ENCODE assay signal across 19 cellular contexts in the genomic region with DNA sequence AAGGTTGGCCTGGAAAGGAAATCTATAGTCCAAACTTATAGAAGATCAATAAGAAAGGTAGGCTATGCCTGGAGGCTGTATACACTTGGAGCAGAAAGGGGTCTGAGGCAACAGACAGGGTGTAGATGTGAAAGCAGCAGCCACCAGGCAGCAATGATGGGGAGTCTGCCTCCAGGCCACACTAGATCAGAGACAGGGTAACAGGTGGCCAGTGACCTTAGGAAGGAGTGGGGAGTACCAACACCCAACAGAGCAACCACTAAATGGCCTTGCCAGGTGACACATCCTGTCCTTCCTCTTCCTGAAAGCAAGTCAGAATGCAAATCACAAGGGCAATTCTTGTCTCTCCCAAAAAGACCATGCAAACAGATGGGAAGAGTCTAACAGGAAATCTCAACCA. TPM values are rescaled to one million over a fixed set of nuclear protein-coding genes. Genes with fewer than 3 reads are reported as not detected.
DNase-seq lines count a peak whose midpoint lies in the region; ATAC-seq and TF ChIP-seq lines count a peak whose summit lies in the region.
"Had no signal": no experiment of that assay in that cellular context is flagged by ENCODE, and none has a peak within 500 bp of the region (broad histone marks: within the 10 kb centered on the region; RNA-seq: fewer than 3 reads in every experiment).

No MANE protein-coding gene starts in this region.

- H3F3A ChIP-seq in Loucy (ENCODE audit: low read depth), result 0 out of 2 replicates have a peak, but pooled peaks cover 2% of the 10 kb centered on the region

- H4K20me1 ChIP-seq in BLaER1 treated with 17β-estradiol and CSF1 and Interleukin-3, amounts not matched to agents 10 nM and 100 nM, result no peaks in the 10 kb centered on the region
- H4K20me1 ChIP-seq in Loucy (ENCODE audit: insufficient read depth, low read length, poor library complexity, severe bottlenecking) (no peaks in the 10 kb centered on the region), fibroblast of lung (ENCODE audit: control insufficient read depth, extremely low read depth, insufficient read depth, low read length) (no peaks in the 10 kb centered on the region)

- H4K8ac ChIP-seq in neuronal stem cell (ENCODE audit: low read depth, low read length), result no peak overlapping the region

- H2AK5ac ChIP-seq in neuronal stem cell (ENCODE audit: low read depth, low read length), result no peak overlapping the region

- DNase-seq in fibroblast of lung (ENCODE audit: low read depth in 2 of 2) (no peak), neuronal stem cell (ENCODE audit: low spot score) (no peak), NCI-H226 (no peak), NCI-H82 treated with DMSO at 0.1 percent for 48 hours (lab: John Stamatoyannopoulos, UW; ENCODE audit: unreplicated experiment) (no peak)
- DNase-seq: 8988T; C1 segment of cervical spinal cord; CD4-positive, CD25-positive, alpha-beta regulatory T cell; CD8-positive, alpha-beta memory T cell; COR-L47; DMS 273 treated with DMSO at 0.1 percent for 48 hours; DMS53; HCEC 1CT had no signal

- H2AFZ ChIP-seq in Loucy (ENCODE audit: low read length) (no peak overlapping the region), fibroblast of lung (ENCODE audit: low read length) (no peak overlapping the region), neuronal stem cell (ENCODE audit: low read length) (no peak overlapping the region)
- H2AFZ ChIP-seq: GM23338 had no signal

- no peak overlapping the region for H2BK12ac ChIP-seq in neuronal stem cell (ENCODE audit: low read length)

- no peaks in the 10 kb centered on the region for H3K9me2 ChIP-seq in Loucy (replicated peaks; ENCODE audit: low read depth, low read length)

- H4K91ac ChIP-seq in neuronal stem cell (ENCODE audit: low read depth, low read length, poor library complexity), result peak overlapping the region; percentile 1

- H3K79me2 ChIP-seq in Loucy (ENCODE audit: insufficient read depth, low read length) (no peaks in the 10 kb centered on the region), fibroblast of lung (ENCODE audit: control insufficient read depth, insufficient read depth, low read length) (no peaks in the 10 kb centered on the region)

- H2BK15ac ChIP-seq in neuronal stem cell (ENCODE audit: low read length), result no peak overlapping the region

- ATAC-seq in GM19324 (IDR thresholded peaks at IDR 0.05; ENCODE audit: low FRiP score, unreplicated experiment) (no peak), GM19023 (IDR thresholded peaks at IDR 0.05; ENCODE audit: unreplicated experiment) (no peak)
- ATAC-seq: GM12878, GM23338, K562 had no signal

- peaks cover 0 to 23% (median 10%) of the 10 kb centered on the region in 11 experiments; a peak in 13 of 22 replicates for H3K9me3 ChIP-seq in BLaER1 treated with 17β-estradiol and CSF1 and Interleukin-3, amounts not matched to agents 10 nM and 100 nM (replicated peaks in 1 of 11)
- H3K9me3 ChIP-seq in Loucy (ENCODE audit: insufficient read depth, low read depth, low read length), result no peaks in the 10 kb centered on the region
- H3K9me3 ChIP-seq in fibroblast of lung (ENCODE audit: control insufficient read depth, insufficient read depth, low read depth, low read length), result no peaks in the 10 kb centered on the region
- H3K9me3 ChIP-seq in neuronal stem cell (replicated peaks in 1 of 2; ENCODE audit: control insufficient read depth in 2 of 2, insufficient read depth in 1 of 2, low read depth in 1 of 2, low read length in 2 of 2), result no peaks in the 10 kb centered on the region

- H3K4me3 ChIP-seq in BLaER1 treated with 17β-estradiol and CSF1 and Interleukin-3, amounts not matched to agents 10 nM and 100 nM, result no peak overlapping the region
- H3K4me3 ChIP-seq in Loucy (ENCODE audit: low read length, poor library complexity, severe bottlenecking) (no peak overlapping the region), fibroblast of lung (replicated peaks in 1 of 4; ENCODE audit: control extremely low read depth in 1 of 4, insufficient read depth in 1 of 4, low read depth in 3 of 4, low read length in 4 of 4) (no peak overlapping the region), neuronal stem cell (ENCODE audit: low read length in 2 of 2) (peak overlapping the region in 1 of 2 donors; percentile 44)
- H3K4me3 ChIP-seq: GM12878, GM23338, K562 had no signal

- H3K27me3 ChIP-seq in BLaER1 treated with 17β-estradiol and CSF1 and Interleukin-3, amounts not matched to agents 10 nM and 100 nM, result no peaks in the 10 kb centered on the region
- no peaks in the 10 kb centered on the region for H3K27me3 ChIP-seq in Loucy (ENCODE audit: insufficient read depth, low read length, poor library complexity, severe bottlenecking)
- no peaks in the 10 kb centered on the region for H3K27me3 ChIP-seq in fibroblast of lung (ENCODE audit: control insufficient read depth, insufficient read depth, low read length)
- no peaks in the 10 kb centered on the region for H3K27me3 ChIP-seq in neuronal stem cell (ENCODE audit: control insufficient read depth in 3 of 3, insufficient read depth in 3 of 3, low read depth in 1 of 3, low read length in 3 of 3)

- no peak for TF ChIP-seq CTCF in Loucy (conservative IDR thresholded peaks at IDR 0.05; ENCODE audit: low read length)
- TF ChIP-seq CTCF in fibroblast of lung (conservative IDR thresholded peaks at IDR 0.05 in 1 of 2, IDR thresholded peaks at IDR 0.05 in 1 of 2; ENCODE audit: low read depth in 1 of 2, low read length in 2 of 2), result no peak

- no peaks in the 10 kb centered on the region for H3K36me3 ChIP-seq in BLaER1 treated with 17β-estradiol and CSF1 and Interleukin-3, amounts not matched to agents 10 nM and 100 nM
- no peaks in the 10 kb centered on the region for H3K36me3 ChIP-seq in Loucy (ENCODE audit: insufficient read depth, low read length)
- no peaks in the 10 kb centered on the region for H3K36me3 ChIP-seq in fibroblast of lung (ENCODE audit: control insufficient read depth, insufficient read depth, low read length)
- H3K36me3 ChIP-seq in neuronal stem cell (replicated peaks in 1 of 2; ENCODE audit: control insufficient read depth in 2 of 2, insufficient read depth in 2 of 2, low read length in 2 of 2), result no peaks in the 10 kb centered on the region

- no peaks in the 10 kb centered on the region for H3K79me1 ChIP-seq in neuronal stem cell (ENCODE audit: low read depth, low read length)

- H3K4me2 ChIP-seq in BLaER1 treated with 17β-estradiol and CSF1 and Interleukin-3, amounts not matched to agents 10 nM and 100 nM, result peak overlapping the region; percentile 0 to 79 (median 68); a peak in 19 of 22 replicates
- peak overlapping the region; percentile 27 for H3K4me2 ChIP-seq in Loucy (ENCODE audit: low read depth, low read length, poor library complexity, severe bottlenecking)
- no peak overlapping the region for H3K4me2 ChIP-seq in fibroblast of lung (ENCODE audit: extremely low read depth, insufficient read depth, low read length)
- H3K4me2 ChIP-seq in neuronal stem cell (ENCODE audit: insufficient read depth, low read length, poor library complexity, severe bottlenecking), result no peak overlapping the region
- H3K4me2 ChIP-seq: GM23338 had no signal

- no peak overlapping the region for H2BK5ac ChIP-seq in neuronal stem cell (ENCODE audit: low read length)

- H3K4me1 ChIP-seq in BLaER1 treated with 17β-estradiol and CSF1 and Interleukin-3, amounts not matched to agents 10 nM and 100 nM, result peaks cover 4 to 16% (median 10%) of the 10 kb centered on the region in 10 experiments; a peak in 16 of 20 replicates
- H3K4me1 ChIP-seq in Loucy (ENCODE audit: insufficient read depth, low read length, poor library complexity, severe bottlenecking) (peaks cover 10% of the 10 kb centered on the region), fibroblast of lung (ENCODE audit: control insufficient read depth, extremely low read depth, insufficient read depth, low read length) (peaks cover 34% of the 10 kb centered on the region), neuronal stem cell (ENCODE audit: control insufficient read depth in 2 of 2, insufficient read depth in 1 of 2, low read depth in 1 of 2, low read length in 2 of 2) (peaks cover 14 to 25% of the 10 kb centered on the region in 2 donors)

- H3K4ac ChIP-seq in neuronal stem cell (ENCODE audit: low read length), result no peak overlapping the region

- H3K9ac ChIP-seq in BLaER1 treated with 17β-estradiol and CSF1 and Interleukin-3, amounts not matched to agents 10 nM and 100 nM, result no peak overlapping the region
- H3K9ac ChIP-seq in Loucy (ENCODE audit: low read depth, low read length, poor library complexity, severe bottlenecking) (no peak overlapping the region), fibroblast of lung (ENCODE audit: insufficient read depth, low read length) (no peak overlapping the region), neuronal stem cell (ENCODE audit: low read depth, low read length, poor library complexity) (no peak overlapping the region)

- no peak overlapping the region for H3K23ac ChIP-seq in neuronal stem cell (ENCODE audit: low read depth, low read length, poor library complexity)

- H2BK120ac ChIP-seq in neuronal stem cell (ENCODE audit: low read depth, low read length), result no peak overlapping the region

- H3K18ac ChIP-seq in neuronal stem cell (ENCODE audit: low read length), result peak overlapping the region; percentile 19

- no peak overlapping the region for H3K14ac ChIP-seq in neuronal stem cell (ENCODE audit: low read length)

- H3K27ac ChIP-seq in BLaER1 treated with 17β-estradiol and CSF1 and Interleukin-3, amounts not matched to agents 10 nM and 100 nM, result no peak overlapping the region
- H3K27ac ChIP-seq in fibroblast of lung (ENCODE audit: insufficient read depth, low read length) (peak overlapping the region; percentile 50), neuronal stem cell (replicated peaks; ENCODE audit: low read length) (no peak overlapping the region)

RNA-seq across cellular contexts. Expression of gene NID2, which starts 46.4 kb away (rescaled TPM):
- 93.7 and 181 TPM in 2 replicates for total RNA-seq in fibroblast of lung
- polyA plus RNA-seq in fibroblast of lung, result 394 and 2,513 TPM in 2 replicates
- polyA plus RNA-seq in fibroblast of lung (2012), result 225 and 1,654 TPM in 2 replicates
- polyA minus RNA-seq in fibroblast of lung (ENCODE audit: low replicate concordance), result 553 and 3,045 TPM in 2 replicates
- polyA plus RNA-seq in neuronal stem cell (2013, experiment 1 of 2), result 8.2 TPM
- polyA plus RNA-seq in neuronal stem cell (2013, experiment 2 of 2), result 8.4 TPM
- total RNA-seq: CD4-positive, CD25-positive, alpha-beta regulatory T cell; CD8-positive, alpha-beta memory T cell had no signal

Comparison
In these comparisons a context has a peak if more than half of its experiments do, and no peak if none do; other contexts are left out.
1. H3K4me2 ChIP-seq: peak in BLaER1 treated with 17β-estradiol and CSF1 and Interleukin-3, amounts not matched to agents 10 nM and 100 nM (11 of 11) and Loucy (single experiment); none in fibroblast of lung (single experiment) and neuronal stem cell (single experiment).